In genomic region chr4:165635951-165636350, GRCh38 we compare ENCODE assay signal across 12 cellular contexts.
A peak's percentile ranks its signal among the peaks of the same experiment; 100 is the strongest.
DNase-seq lines count a peak whose midpoint lies in the region; ATAC-seq lines count a peak whose summit lies in the region.
"Had no signal": no experiment of that assay in that cellular context is flagged by ENCODE, and none has a peak within 500 bp of the region (broad histone marks: within the 10 kb centered on the region; RNA-seq: fewer than 3 reads in every experiment).

No MANE protein-coding gene starts in this region.

- H4K91ac ChIP-seq in neuronal stem cell (ENCODE audit: low read depth, low read length, poor library complexity), result no peak overlapping the region

- H3K14ac ChIP-seq in neuronal stem cell (ENCODE audit: low read length), result peak overlapping the region; percentile 12

- peaks cover 4 to 6% of the 10 kb centered on the region in 2 donors for H3K4me1 ChIP-seq in neuronal stem cell (ENCODE audit: control insufficient read depth in 2 of 2, insufficient read depth in 1 of 2, low read depth in 1 of 2, low read length in 2 of 2)

- peaks cover 3 to 8% of the 10 kb centered on the region in 2 donors for H3K9me3 ChIP-seq in neuronal stem cell (replicated peaks in 1 of 2; ENCODE audit: control insufficient read depth in 2 of 2, insufficient read depth in 1 of 2, low read depth in 1 of 2, low read length in 2 of 2)

- H2BK5ac ChIP-seq in neuronal stem cell (ENCODE audit: low read length), result no peak overlapping the region

- no peak overlapping the region for H2AK5ac ChIP-seq in neuronal stem cell (ENCODE audit: low read depth, low read length)

- no peak overlapping the region for H2BK12ac ChIP-seq in neuronal stem cell (ENCODE audit: low read length)

- no peaks in the 10 kb centered on the region for H3K79me1 ChIP-seq in neuronal stem cell (ENCODE audit: low read depth, low read length)

- H3K18ac ChIP-seq in neuronal stem cell (ENCODE audit: low read length), result no peak overlapping the region

- no peak overlapping the region for H3K23ac ChIP-seq in neuronal stem cell (ENCODE audit: low read depth, low read length, poor library complexity)

- no peak overlapping the region for H2BK15ac ChIP-seq in neuronal stem cell (ENCODE audit: low read length)

- no peak overlapping the region for H2BK120ac ChIP-seq in neuronal stem cell (ENCODE audit: low read depth, low read length)

- ATAC-seq in GM19397 (IDR thresholded peaks at IDR 0.05; ENCODE audit: unreplicated experiment) (no peak), HG03159 (IDR thresholded peaks at IDR 0.05; ENCODE audit: unreplicated experiment) (no peak)
- ATAC-seq: GM23338 had no signal

- no peak overlapping the region for H4K8ac ChIP-seq in neuronal stem cell (ENCODE audit: low read depth, low read length)

- H3K4me3 ChIP-seq in neuronal stem cell (ENCODE audit: low read length in 2 of 2), result no peak overlapping the region
- H3K4me3 ChIP-seq: GM23338 had no signal

- H3K9ac ChIP-seq in neuronal stem cell (ENCODE audit: low read depth, low read length, poor library complexity), result no peak overlapping the region

- H3K27ac ChIP-seq in neuronal stem cell (replicated peaks; ENCODE audit: low read length), result no peak overlapping the region

- H2AFZ ChIP-seq in neuronal stem cell (ENCODE audit: low read length), result peak overlapping the region; percentile 64
- H2AFZ ChIP-seq: GM23338 had no signal

- no peaks in the 10 kb centered on the region for H3K36me3 ChIP-seq in neuronal stem cell (replicated peaks in 1 of 2; ENCODE audit: control insufficient read depth in 2 of 2, insufficient read depth in 2 of 2, low read length in 2 of 2)

- H3K4me2 ChIP-seq in neuronal stem cell (ENCODE audit: insufficient read depth, low read length, poor library complexity, severe bottlenecking), result no peak overlapping the region
- H3K4me2 ChIP-seq: GM23338 had no signal

- no peak overlapping the region for H3K4ac ChIP-seq in neuronal stem cell (ENCODE audit: low read length)

- no peaks in the 10 kb centered on the region for H3K27me3 ChIP-seq in neuronal stem cell (ENCODE audit: control insufficient read depth in 3 of 3, insufficient read depth in 3 of 3, low read depth in 1 of 3, low read length in 3 of 3)

- DNase-seq in NCI-H2107 treated with DMSO at 0.1 percent for 48 hours (lab: John Stamatoyannopoulos, UW; ENCODE audit: unreplicated experiment) (peak; percentile 36), NCI-H2107 (lab: John Stamatoyannopoulos, UW) (no peak), SK-N-DZ (ENCODE audit: low spot score) (peak; percentile 30), neuronal stem cell (ENCODE audit: low spot score) (no peak), cerebellar nuclear complex (lab: John Stamatoyannopoulos, UW) (no peak)
- DNase-seq: ACHN; CD4-positive, alpha-beta T cell; H7; IMR-90 had no signal

- no CpG with 5 or more reads among the region's 2 CpGs for WGBS in neuronal stem cell (ENCODE audit: extremely low coverage in 2 of 2, insufficient read length in 2 of 2, insufficient replicate concordance in 1 of 2), 2 donors

Comparison
In these comparisons a context has a peak if more than half of its experiments do, and no peak if none do; other contexts are left out.
1. DNase-seq: peak in NCI-H2107 treated with DMSO at 0.1 percent for 48 hours (single experiment) and SK-N-DZ (single experiment); none in NCI-H2107 (single experiment), neuronal stem cell (single experiment) and cerebellar nuclear complex (0 of 2).